In the genomic region with DNA sequence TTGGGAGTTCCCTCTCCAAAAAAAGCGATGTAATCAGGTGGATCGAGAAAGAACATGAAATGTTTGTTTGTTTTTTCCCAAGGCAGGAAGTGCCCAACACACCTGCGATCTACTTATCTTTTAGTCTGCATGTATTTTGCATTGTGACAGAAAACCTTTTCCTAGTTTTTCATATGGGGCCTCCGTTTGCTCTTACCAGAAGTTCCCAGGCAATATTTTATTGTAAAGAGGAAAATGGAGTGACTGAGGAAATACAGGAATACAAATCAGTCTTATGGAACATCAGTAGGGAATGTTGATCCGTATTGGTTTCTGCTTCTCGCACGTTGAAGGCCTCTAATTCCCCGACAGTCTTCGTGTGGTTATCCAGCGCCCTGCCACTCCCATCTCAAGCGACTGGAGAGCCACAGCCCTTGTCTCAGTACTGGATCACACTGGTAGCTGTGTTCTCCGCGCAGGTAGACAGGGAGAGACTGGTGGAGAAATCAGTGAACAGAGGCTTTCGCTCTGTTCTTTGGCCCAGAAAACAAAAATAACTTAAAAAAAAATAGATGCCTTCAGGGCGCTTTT, we compare ENCODE assay signal across 15 cellular contexts.
DNase-seq lines count a peak whose midpoint lies in the region; ATAC-seq and TF ChIP-seq lines count a peak whose summit lies in the region.
"Had no signal": no experiment of that assay in that cellular context is flagged by ENCODE, and none has a peak within 500 bp of the region (broad histone marks: within the 10 kb centered on the region; RNA-seq: fewer than 3 reads in every experiment).

No MANE protein-coding gene starts in this region.

- in situ Hi-C loops in gastrocnemius medialis (cut with MboI; ENCODE audit: low sequenced_read_pairs in 4 of 4): no loop called here

- peaks cover 66 to 83% of the 10 kb centered on the region in 2 donors for H3K27me3 Mint-ChIP-seq in natural killer cell treated with Interleukin-12 subunit alpha and Interleukin-12 subunit beta and Interleukin-15 and Interleukin-18, amount 100 ng/mL, for 72 hours
- peaks cover 71 to 79% of the 10 kb centered on the region in 2 donors for H3K27me3 Mint-ChIP-seq in natural killer cell (ENCODE audit: low read depth in 2 of 2)

- H3K9me3 Mint-ChIP-seq in natural killer cell treated with Interleukin-12 subunit alpha and Interleukin-12 subunit beta and Interleukin-15 and Interleukin-18, amount 100 ng/mL, for 72 hours: peaks cover 8% of the 10 kb centered on the region
- peaks cover 0 to 5% of the 10 kb centered on the region in 2 donors for H3K9me3 Mint-ChIP-seq in natural killer cell

- 7% methylated on average over 15 of the region's 15 CpGs for WGBS in right cardiac atrium

- ATAC-seq in natural killer cell treated with Interleukin-12 subunit alpha and Interleukin-12 subunit beta and Interleukin-15 and Interleukin-18, amount 100 ng/mL, for 72 hours: no peak
- no peak for ATAC-seq in natural killer cell
- ATAC-seq in gastrocnemius medialis: no peak
- no peak for ATAC-seq in right cardiac atrium
- ATAC-seq: mucosa of descending colon had no signal

- peak overlapping the region; percentile 42 for H3K4me3 ChIP-seq in SJCRH30
- H3K4me3 ChIP-seq in fibroblast of mammary gland (ENCODE audit: control insufficient read depth, low read depth, low read length): peak overlapping the region; percentile 30
- H3K4me3 ChIP-seq in gastrocnemius medialis: no peak overlapping the region
- H3K4me3 ChIP-seq in right cardiac atrium (ENCODE audit: low read length): no peak overlapping the region
- H3K4me3 ChIP-seq: coronary artery, mucosa of descending colon, transverse colon had no signal

- intact Hi-C loops in natural killer cell (cut with micrococcal nuclease) (loop anchor here (10.0 kb wide), 1 partner anchor 82 kb away; no protein-coding TSS in a partner anchor), gastrocnemius medialis (cut with DNase I; ENCODE audit: low total_unique reads) (no loop called here), right cardiac atrium (cut with DNase I) (no loop called here)

- no peaks in the 10 kb centered on the region for H3K4me1 ChIP-seq in SJCRH30
- no peaks in the 10 kb centered on the region for H3K4me1 ChIP-seq in gastrocnemius medialis
- H3K4me1 ChIP-seq in right cardiac atrium (ENCODE audit: control insufficient read depth, insufficient read depth, low read length): no peaks in the 10 kb centered on the region

- peak overlapping the region; percentile 49 for H3K4me3 Mint-ChIP-seq in natural killer cell treated with Interleukin-12 subunit alpha and Interleukin-12 subunit beta and Interleukin-15 and Interleukin-18, amount 100 ng/mL, for 72 hours
- H3K4me3 Mint-ChIP-seq in natural killer cell: no peak overlapping the region

- peaks cover 5 to 14% of the 10 kb centered on the region in 2 donors for H3K4me1 Mint-ChIP-seq in natural killer cell treated with Interleukin-12 subunit alpha and Interleukin-12 subunit beta and Interleukin-15 and Interleukin-18, amount 100 ng/mL, for 72 hours (ENCODE audit: low read depth in 2 of 2)
- H3K4me1 Mint-ChIP-seq in natural killer cell: peaks cover 0 to 16% of the 10 kb centered on the region in 2 donors

- H3K36me3 ChIP-seq in SJCRH30 (no peaks in the 10 kb centered on the region), gastrocnemius medialis (no peaks in the 10 kb centered on the region)
- H3K36me3 ChIP-seq: transverse colon had no signal

- peak overlapping the region in 1 of 2 donors; percentile 63 for H3K27ac Mint-ChIP-seq in natural killer cell treated with Interleukin-12 subunit alpha and Interleukin-12 subunit beta and Interleukin-15 and Interleukin-18, amount 100 ng/mL, for 72 hours
- H3K27ac Mint-ChIP-seq in natural killer cell: no peak overlapping the region

- TF ChIP-seq POLR2A in gastrocnemius medialis (IDR thresholded peaks at IDR 0.05): no peak

- peaks cover 18% of the 10 kb centered on the region for H3K36me3 Mint-ChIP-seq in natural killer cell treated with Interleukin-12 subunit alpha and Interleukin-12 subunit beta and Interleukin-15 and Interleukin-18, amount 100 ng/mL, for 72 hours
- peaks cover 19% of the 10 kb centered on the region for H3K36me3 Mint-ChIP-seq in natural killer cell

- H3K27ac ChIP-seq in SJCRH30 (no peak overlapping the region), gastrocnemius medialis (no peak overlapping the region), right cardiac atrium (ENCODE audit: low read length) (no peak overlapping the region)
- H3K27ac ChIP-seq: coronary artery, transverse colon had no signal

- H3K9me3 ChIP-seq in SJCRH30 (replicated peaks): no peaks in the 10 kb centered on the region
- no peaks in the 10 kb centered on the region for H3K9me3 ChIP-seq in gastrocnemius medialis
- H3K9me3 ChIP-seq in right cardiac atrium (ENCODE audit: control insufficient read depth, low read length): no peaks in the 10 kb centered on the region
- H3K9me3 ChIP-seq: mucosa of descending colon, transverse colon had no signal

- DNase-seq in natural killer cell treated with Interleukin-12 subunit alpha and Interleukin-12 subunit beta and Interleukin-15 and Interleukin-18, amount 100 ng/mL, for 72 hours (ENCODE audit: low spot score): no peak
- DNase-seq in natural killer cell (no peak), SJCRH30 (no peak), fibroblast of mammary gland (ENCODE audit: low read depth) (no peak), pons (ENCODE audit: low spot score) (no peak), gastrocnemius medialis (no peak), NCI-H1105 treated with DMSO at 0.1 percent for 48 hours (lab: John Stamatoyannopoulos, UW) (no peak), right cardiac atrium (no peak)
- DNase-seq: AML-193, DMS79 treated with DMSO at 0.1 percent for 48 hours, mucosa of descending colon, NCI-H2029 treated with DMSO at 0.1 percent for 48 hours, posterior cingulate gyrus, transverse colon had no signal

- TF ChIP-seq CTCF in natural killer cell (IDR thresholded peaks at IDR 0.05): no peak
- TF ChIP-seq CTCF in fibroblast of mammary gland (conservative IDR thresholded peaks at IDR 0.05; ENCODE audit: control insufficient read depth, insufficient read depth, low read depth, low read length): no peak
- TF ChIP-seq CTCF in gastrocnemius medialis (IDR thresholded peaks at IDR 0.05 in 4 of 5, conservative IDR thresholded peaks at IDR 0.05 in 1 of 5): no peak

- no peaks in the 10 kb centered on the region for H3K27me3 ChIP-seq in SJCRH30
- peaks cover 70 to 76% (median 73%) of the 10 kb centered on the region in 3 donors for H3K27me3 ChIP-seq in gastrocnemius medialis
- peaks cover 7% of the 10 kb centered on the region for H3K27me3 ChIP-seq in right cardiac atrium (ENCODE audit: control insufficient read depth, insufficient read depth)

Comparison
In these comparisons a context has a peak if more than half of its experiments do, and no peak if none do; other contexts are left out.
1. H3K4me3 ChIP-seq: peak in SJCRH30 (single experiment) and fibroblast of mammary gland (single experiment); none in gastrocnemius medialis (0 of 4) and right cardiac atrium (single experiment).